In the genomic region with DNA sequence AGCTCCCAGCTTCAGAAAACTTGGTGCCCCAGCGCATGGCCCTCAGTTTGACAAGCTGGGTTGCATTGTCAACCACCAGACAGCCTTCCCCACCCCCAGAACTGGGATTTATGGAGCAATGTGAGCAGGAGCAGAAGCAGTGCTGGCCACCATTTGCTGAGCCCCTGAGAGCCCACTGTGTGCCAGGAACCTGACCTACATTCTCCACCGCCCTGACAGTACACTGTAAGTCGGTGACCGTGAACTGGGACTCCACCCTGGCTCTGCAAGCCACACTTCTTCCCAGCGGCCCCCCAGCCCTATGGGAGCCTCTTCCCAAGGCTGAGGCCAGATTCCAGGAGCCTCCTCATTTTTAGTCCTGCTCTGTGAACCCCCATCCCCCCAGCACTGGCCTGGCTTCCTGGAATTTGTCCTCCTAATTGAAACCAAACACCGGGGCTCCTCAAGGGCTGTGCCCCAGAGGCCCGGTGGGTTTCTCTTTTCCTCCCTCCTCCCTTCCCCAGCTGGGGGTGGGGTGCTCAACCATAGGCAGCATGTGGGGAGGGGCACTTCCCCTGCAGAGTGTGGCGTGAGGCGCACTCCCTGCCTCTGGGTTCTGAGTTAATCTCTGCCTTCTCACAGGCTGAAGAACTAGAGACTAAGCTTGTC, we compare ENCODE assay signal across 13 cellular contexts.
DNase-seq lines count a peak whose midpoint lies in the region; ATAC-seq and TF ChIP-seq lines count a peak whose summit lies in the region.
"Had no signal": no experiment of that assay in that cellular context is flagged by ENCODE, and none has a peak within 500 bp of the region (broad histone marks: within the 10 kb centered on the region; RNA-seq: fewer than 3 reads in every experiment).

No MANE protein-coding gene starts in this region.

- H3K27me3 Mint-ChIP-seq in CD8-positive, alpha-beta memory T cell: no peaks in the 10 kb centered on the region
- H3K27me3 Mint-ChIP-seq in activated naive CD8-positive, alpha-beta T cell treated with anti-CD3 and anti-CD28 coated beads, Interleukin-2, amount 10 ng/mL, durations not matched to agents 7 days and 5 days: no peaks in the 10 kb centered on the region
- H3K27me3 Mint-ChIP-seq in natural killer cell (ENCODE audit: low read depth in 2 of 2): no peaks in the 10 kb centered on the region

- no peaks in the 10 kb centered on the region for H4K20me1 ChIP-seq in Karpas-422 (ENCODE audit: insufficient read depth, low read depth, low read length)

- no peaks in the 10 kb centered on the region for H3K9me2 ChIP-seq in Karpas-422 (replicated peaks; ENCODE audit: insufficient read depth, low read length)

- H3K36me3 ChIP-seq in CD8-positive, alpha-beta memory T cell (ENCODE audit: insufficient read depth, low read length): no peaks in the 10 kb centered on the region
- no peaks in the 10 kb centered on the region for H3K36me3 ChIP-seq in Karpas-422 (ENCODE audit: insufficient read depth, low read length)
- H3K36me3 ChIP-seq: gastrocnemius medialis, left lung, upper lobe of left lung had no signal

- intact Hi-C loops in natural killer cell (cut with micrococcal nuclease): loop anchor here (10.0 kb wide), 1 partner anchor 276 kb away; the partner anchor contains the start of genes CYB5RL and MRPL37

- POLR2A ChIA-PET in CD8-positive, alpha-beta memory T cell (lab: Charles Lee): interaction anchor here (0.5 to 1.7 kb wide), 2 partner anchors 9 to 20 kb away, joined by 4 to 6 read pairs; no protein-coding TSS in a partner anchor
- POLR2A ChIA-PET in activated naive CD8-positive, alpha-beta T cell treated with anti-CD3 and anti-CD28 coated beads, Interleukin-2, amount 10 ng/mL, durations not matched to agents 7 days and 5 days (lab: Charles Lee): interaction anchor here (1.0 to 1.7 kb wide), 4 partner anchors 9 to 73 kb away, joined by 3 to 6 read pairs (median 4); no protein-coding TSS in a partner anchor

- H3K9me3 ChIP-seq in CD8-positive, alpha-beta memory T cell (ENCODE audit: low read length): no peaks in the 10 kb centered on the region
- no peaks in the 10 kb centered on the region for H3K9me3 ChIP-seq in Karpas-422 (ENCODE audit: low read length)
- H3K9me3 ChIP-seq: gastrocnemius medialis, left lung, upper lobe of left lung had no signal

- DNase-seq in CD8-positive, alpha-beta memory T cell: peak in 1 of 5 donors; percentile 26
- DNase-seq in Karpas-422: peak; percentile 36
- DNase-seq in activated naive CD8-positive, alpha-beta T cell treated with anti-CD3 and anti-CD28 coated beads, Interleukin-2, amount 10 ng/mL, durations not matched to agents 7 days and 5 days: no peak
- no peak for DNase-seq in natural killer cell
- DNase-seq in RKO (ENCODE audit: low spot score): no peak
- no peak for DNase-seq in Ammon's horn (ENCODE audit: low spot score)
- DNase-seq: gastrocnemius medialis, left lung, NCI-H1105 treated with DMSO at 0.1 percent for 48 hours, NCI-H69, upper lobe of left lung had no signal

- H3K79me2 ChIP-seq in Karpas-422 (ENCODE audit: low read length): no peaks in the 10 kb centered on the region

- peaks cover 0 to 1% (median 0%) of the 10 kb centered on the region in 5 donors for H3K9me3 Mint-ChIP-seq in CD8-positive, alpha-beta memory T cell
- no peaks in the 10 kb centered on the region for H3K9me3 Mint-ChIP-seq in activated naive CD8-positive, alpha-beta T cell treated with anti-CD3 and anti-CD28 coated beads, Interleukin-2, amount 10 ng/mL, durations not matched to agents 7 days and 5 days
- no peaks in the 10 kb centered on the region for H3K9me3 Mint-ChIP-seq in natural killer cell

- H3K4me1 ChIP-seq in CD8-positive, alpha-beta memory T cell (ENCODE audit: insufficient read depth, low read length): peaks cover 58% of the 10 kb centered on the region
- H3K4me1 ChIP-seq in Karpas-422 (ENCODE audit: low read length): no peaks in the 10 kb centered on the region

- H3K4me3 ChIP-seq in CD8-positive, alpha-beta memory T cell (ENCODE audit: low read length): no peak overlapping the region
- H3K4me3 ChIP-seq in Karpas-422 (ENCODE audit: low read length): no peak overlapping the region
- H3K4me3 ChIP-seq: gastrocnemius medialis, left lung, upper lobe of left lung had no signal

- no peak overlapping the region for H3K9ac ChIP-seq in Karpas-422 (ENCODE audit: low read length)

- peak overlapping the region; percentile 82 to 98 (median 92) for H3K27ac Mint-ChIP-seq in CD8-positive, alpha-beta memory T cell
- peak overlapping the region; percentile 76 for H3K27ac Mint-ChIP-seq in activated naive CD8-positive, alpha-beta T cell treated with anti-CD3 and anti-CD28 coated beads, Interleukin-2, amount 10 ng/mL, durations not matched to agents 7 days and 5 days
- H3K27ac Mint-ChIP-seq in natural killer cell: peak overlapping the region; percentile 90 to 94

- TF ChIP-seq CTCF in natural killer cell (IDR thresholded peaks at IDR 0.05): no peak

- H3K27me3 ChIP-seq in CD8-positive, alpha-beta memory T cell (ENCODE audit: insufficient read depth, low read length, poor library complexity, severe bottlenecking): no peaks in the 10 kb centered on the region
- H3K27me3 ChIP-seq in Karpas-422 (ENCODE audit: low read length): no peaks in the 10 kb centered on the region
- H3K27me3 ChIP-seq: gastrocnemius medialis had no signal

- H3K4me1 Mint-ChIP-seq in CD8-positive, alpha-beta memory T cell: peaks cover 74 to 82% (median 80%) of the 10 kb centered on the region in 3 donors
- peaks cover 52% of the 10 kb centered on the region for H3K4me1 Mint-ChIP-seq in activated naive CD8-positive, alpha-beta T cell treated with anti-CD3 and anti-CD28 coated beads, Interleukin-2, amount 10 ng/mL, durations not matched to agents 7 days and 5 days
- peaks cover 76 to 88% of the 10 kb centered on the region in 2 donors for H3K4me1 Mint-ChIP-seq in natural killer cell

- H3K4me2 ChIP-seq in Karpas-422 (ENCODE audit: low read depth, low read length, poor library complexity, severe bottlenecking): no peak overlapping the region

- no peak overlapping the region for H3K27ac ChIP-seq in CD8-positive, alpha-beta memory T cell (ENCODE audit: low read depth, low read length)
- H3K27ac ChIP-seq in Karpas-422 (ENCODE audit: low read length): no peak overlapping the region
- H3K27ac ChIP-seq: gastrocnemius medialis, left lung, upper lobe of left lung had no signal

- no peak overlapping the region for H2AFZ ChIP-seq in Karpas-422 (ENCODE audit: low read length)

- CTCF ChIA-PET in CD8-positive, alpha-beta memory T cell (lab: Charles Lee): interaction anchor here (0.8 to 6.3 kb wide), 2 partner anchors 8 to 398 kb away, joined by 3 to 48 read pairs; no protein-coding TSS in a partner anchor

- no peaks in the 10 kb centered on the region for H3K36me3 Mint-ChIP-seq in CD8-positive, alpha-beta memory T cell
- H3K36me3 Mint-ChIP-seq in activated naive CD8-positive, alpha-beta T cell treated with anti-CD3 and anti-CD28 coated beads, Interleukin-2, amount 10 ng/mL, durations not matched to agents 7 days and 5 days: no peaks in the 10 kb centered on the region
- no peaks in the 10 kb centered on the region for H3K36me3 Mint-ChIP-seq in natural killer cell

- ATAC-seq in activated naive CD8-positive, alpha-beta T cell treated with anti-CD3 and anti-CD28 coated beads, Interleukin-2, amount 10 ng/mL, durations not matched to agents 7 days and 5 days (ENCODE audit: low read depth): peak; percentile 44
- peak in 2 of 3 donors; percentile 16 to 24 for ATAC-seq in natural killer cell
- ATAC-seq in HG03196 (IDR thresholded peaks at IDR 0.05; ENCODE audit: unreplicated experiment): no peak
- ATAC-seq in GM18517 (IDR thresholded peaks at IDR 0.05; ENCODE audit: unreplicated experiment): no peak
- ATAC-seq: gastrocnemius medialis had no signal

- peak overlapping the region in 6 of 7 donors; percentile 26 to 81 (median 72) for H3K4me3 Mint-ChIP-seq in CD8-positive, alpha-beta memory T cell
- peak overlapping the region; percentile 46 for H3K4me3 Mint-ChIP-seq in activated naive CD8-positive, alpha-beta T cell treated with anti-CD3 and anti-CD28 coated beads, Interleukin-2, amount 10 ng/mL, durations not matched to agents 7 days and 5 days
- peak overlapping the region; percentile 75 for H3K4me3 Mint-ChIP-seq in natural killer cell

Comparison
In these comparisons a context has a peak if more than half of its experiments do, and no peak if none do; other contexts are left out.
1. ATAC-seq: peak in activated naive CD8-positive, alpha-beta T cell treated with anti-CD3 and anti-CD28 coated beads, Interleukin-2, amount 10 ng/mL, durations not matched to agents 7 days and 5 days (single experiment) and natural killer cell (2 of 3); none in HG03196 (single experiment) and GM18517 (single experiment).
2. Peak in every context shown above with its lines, with median percentiles within 50 percentile points of each other: H3K27ac Mint-ChIP-seq and H3K4me3 Mint-ChIP-seq.